7 cellular contexts compared by ENCODE assay signal in genomic region chr3:197959500-197959890, GRCh38. TPM values are rescaled to one million over a fixed set of nuclear protein-coding genes. Genes with fewer than 3 reads are reported as not detected.
DNase-seq lines count a peak whose midpoint lies in the region; ATAC-seq and TF ChIP-seq lines count a peak whose summit lies in the region.

No MANE protein-coding gene starts in this region.

- peaks cover 56% of the 10 kb centered on the region for H3K4me1 Mint-ChIP-seq in activated T-helper 1 cell treated with anti-CD3 and anti-CD28 coated beads, Interleukin-12 subunit alpha, Interleukin-12 subunit beta, Interleukin-2, Interleukin-4 antibody, amounts not matched to agents 30 ng/mL and 10 ng/mL and 1 ng/mL, durations not matched to agents 14 hours and 24 hours and 36 hours (ENCODE audit: low read depth)
- H3K4me1 Mint-ChIP-seq in stimulated activated naive B cell treated with anti-CD40 and anti-IgM and Interleukin-4, amounts not matched to agents 10 μg/mL and 1 μg/mL and 100 μg/mL, for 72 hours = peaks cover 26 to 56% of the 10 kb centered on the region in 2 donors

- H3K4me3 Mint-ChIP-seq in activated T-helper 1 cell treated with anti-CD3 and anti-CD28 coated beads, Interleukin-12 subunit alpha, Interleukin-12 subunit beta, Interleukin-2, Interleukin-4 antibody, amounts not matched to agents 30 ng/mL and 10 ng/mL and 1 ng/mL, durations not matched to agents 14 hours and 24 hours and 36 hours = peak overlapping the region; percentile 86
- peak overlapping the region; percentile 93 to 96 for H3K4me3 Mint-ChIP-seq in stimulated activated naive B cell treated with anti-CD40 and anti-IgM and Interleukin-4, amounts not matched to agents 10 μg/mL and 1 μg/mL and 100 μg/mL, for 72 hours

- H3K27me3 Mint-ChIP-seq in activated T-helper 1 cell treated with anti-CD3 and anti-CD28 coated beads, Interleukin-12 subunit alpha, Interleukin-12 subunit beta, Interleukin-2, Interleukin-4 antibody, amounts not matched to agents 30 ng/mL and 10 ng/mL and 1 ng/mL, durations not matched to agents 14 hours and 24 hours and 36 hours (ENCODE audit: insufficient read depth) = no peaks in the 10 kb centered on the region
- H3K27me3 Mint-ChIP-seq in stimulated activated naive B cell treated with anti-CD40 and anti-IgM and Interleukin-4, amounts not matched to agents 10 μg/mL and 1 μg/mL and 100 μg/mL, for 72 hours = peaks cover 0 to 6% of the 10 kb centered on the region in 2 donors

- peak overlapping the region; percentile 53 for H3K27ac ChIP-seq in HL-60 (replicated peaks)

- no peak for ATAC-seq in stimulated activated naive B cell treated with anti-CD40 and anti-IgM and Interleukin-4, amounts not matched to agents 10 μg/mL and 1 μg/mL and 100 μg/mL, for 72 hours (replicated peaks)

- intact Hi-C loops in activated T-helper 1 cell treated with anti-CD3 and anti-CD28 coated beads, Interleukin-12 subunit alpha, Interleukin-12 subunit beta, Interleukin-2, Interleukin-4 antibody, amounts not matched to agents 30 ng/mL and 10 ng/mL and 1 ng/mL, durations not matched to agents 14 hours and 24 hours and 36 hours (cut with micrococcal nuclease) = no loop called here

- peaks cover 2% of the 10 kb centered on the region for H3K4me1 ChIP-seq in iPS-15b (ENCODE audit: control insufficient read depth, insufficient read depth, low read length)

- no peaks in the 10 kb centered on the region for H3K9me3 ChIP-seq in iPS-15b (ENCODE audit: control insufficient read depth, insufficient read depth, low read length)

- H3K36me3 Mint-ChIP-seq in activated T-helper 1 cell treated with anti-CD3 and anti-CD28 coated beads, Interleukin-12 subunit alpha, Interleukin-12 subunit beta, Interleukin-2, Interleukin-4 antibody, amounts not matched to agents 30 ng/mL and 10 ng/mL and 1 ng/mL, durations not matched to agents 14 hours and 24 hours and 36 hours (ENCODE audit: low read depth) = peaks cover 31% of the 10 kb centered on the region
- peaks cover 27 to 34% of the 10 kb centered on the region in 2 donors for H3K36me3 Mint-ChIP-seq in stimulated activated naive B cell treated with anti-CD40 and anti-IgM and Interleukin-4, amounts not matched to agents 10 μg/mL and 1 μg/mL and 100 μg/mL, for 72 hours

- H3K36me3 ChIP-seq in iPS-15b (ENCODE audit: control insufficient read depth, insufficient read depth, low read length) = peaks cover 16% of the 10 kb centered on the region

- DNase-seq in HL-60 (ENCODE audit: low read depth in 1 of 2, low spot score in 1 of 2) (no peak), middle frontal gyrus (ENCODE audit: extremely low spot score, low spot score) (no peak), H4 (ENCODE audit: low spot score) (no peak), GM13976 (ENCODE audit: low spot score) (no peak)
- DNase-seq in activated T-helper 1 cell treated with anti-CD3 and anti-CD28 coated beads, Interleukin-12 subunit alpha, Interleukin-12 subunit beta, Interleukin-2, Interleukin-4 antibody, amounts not matched to agents 30 ng/mL and 10 ng/mL and 1 ng/mL, durations not matched to agents 14 hours and 24 hours and 36 hours (ENCODE audit: low spot score) = no peak
- no peak for DNase-seq in stimulated activated naive B cell treated with anti-CD40 and anti-IgM and Interleukin-4, amounts not matched to agents 10 μg/mL and 1 μg/mL and 100 μg/mL, for 72 hours

- in situ Hi-C loops in GM13976 (cut with MboI; ENCODE audit: low sequenced_read_pairs, unreplicated experiment) = no loop called here

- H3K9ac ChIP-seq in iPS-15b (ENCODE audit: low read depth, low read length) = no peak overlapping the region

- no peaks in the 10 kb centered on the region for H3K9me3 Mint-ChIP-seq in activated T-helper 1 cell treated with anti-CD3 and anti-CD28 coated beads, Interleukin-12 subunit alpha, Interleukin-12 subunit beta, Interleukin-2, Interleukin-4 antibody, amounts not matched to agents 30 ng/mL and 10 ng/mL and 1 ng/mL, durations not matched to agents 14 hours and 24 hours and 36 hours
- H3K9me3 Mint-ChIP-seq in stimulated activated naive B cell treated with anti-CD40 and anti-IgM and Interleukin-4, amounts not matched to agents 10 μg/mL and 1 μg/mL and 100 μg/mL, for 72 hours = peaks cover 1 to 3% of the 10 kb centered on the region in 2 donors

- peak overlapping the region; percentile 95 for H3K4me3 ChIP-seq in HL-60 (replicated peaks; ENCODE audit: insufficient read depth, low read length)
- peak overlapping the region; percentile 95 for H3K4me3 ChIP-seq in iPS-15b (ENCODE audit: low read depth, low read length)

- H3K27ac Mint-ChIP-seq in activated T-helper 1 cell treated with anti-CD3 and anti-CD28 coated beads, Interleukin-12 subunit alpha, Interleukin-12 subunit beta, Interleukin-2, Interleukin-4 antibody, amounts not matched to agents 30 ng/mL and 10 ng/mL and 1 ng/mL, durations not matched to agents 14 hours and 24 hours and 36 hours = peak overlapping the region; percentile 93
- H3K27ac Mint-ChIP-seq in stimulated activated naive B cell treated with anti-CD40 and anti-IgM and Interleukin-4, amounts not matched to agents 10 μg/mL and 1 μg/mL and 100 μg/mL, for 72 hours = peak overlapping the region; percentile 96

- H3K27me3 ChIP-seq in HL-60 (ENCODE audit: insufficient read depth, poor library complexity, severe bottlenecking) = no peaks in the 10 kb centered on the region
- peaks cover 3% of the 10 kb centered on the region for H3K27me3 ChIP-seq in iPS-15b (ENCODE audit: control insufficient read depth, insufficient read depth, low read length)

- no peak for TF ChIP-seq CTCF in HL-60 (IDR thresholded peaks at IDR 0.05; ENCODE audit: insufficient read depth, low read length)
- no peak for TF ChIP-seq CTCF in GM13976 (IDR thresholded peaks at IDR 0.05; ENCODE audit: borderline replicate concordance, control extremely low read depth, extremely low read depth, insufficient read depth, missing control alignments)

RNA-seq across cellular contexts. Expression of gene LMLN, which starts 0.5 kb away (rescaled TPM):
- total RNA-seq in activated T-helper 1 cell treated with anti-CD3 and anti-CD28 coated beads, Interleukin-12 subunit alpha, Interleukin-12 subunit beta, Interleukin-2, Interleukin-4 antibody, amounts not matched to agents 30 ng/mL and 10 ng/mL and 1 ng/mL, durations not matched to agents 14 hours and 24 hours and 36 hours = 2.8 and 3.7 TPM in 2 replicates
- 5.5 and 6.1 TPM in 2 replicates for total RNA-seq in H4 (2014; rRNA removed; shearing (Covaris generic))

RNA-seq across cellular contexts. Expression of gene RPL35A, which starts 9.5 kb away (rescaled TPM):
- 1,253 and 1,262 TPM in 2 replicates for total RNA-seq in activated T-helper 1 cell treated with anti-CD3 and anti-CD28 coated beads, Interleukin-12 subunit alpha, Interleukin-12 subunit beta, Interleukin-2, Interleukin-4 antibody, amounts not matched to agents 30 ng/mL and 10 ng/mL and 1 ng/mL, durations not matched to agents 14 hours and 24 hours and 36 hours
- total RNA-seq in H4 (2014; rRNA removed; shearing (Covaris generic)) = 1,457 and 1,516 TPM in 2 replicates
